ENCODE assay signal across 39 cellular contexts in genomic region chrX:57519578-57520118, GRCh38.
"Had no signal": no experiment of that assay in that cellular context is flagged by ENCODE, and none has a peak within 500 bp of the region (broad histone marks: within the 10 kb centered on the region; RNA-seq: fewer than 3 reads in every experiment).

No MANE protein-coding gene starts in this region.

- H3K27me3 ChIP-seq: ascending aorta, body of pancreas, brain microvascular endothelial cell, cardiac muscle cell had no signal

- H3K36me3 Mint-ChIP-seq: activated naive CD4-positive, alpha-beta T cell treated with anti-CD3 and anti-CD28 coated beads, Interleukin-2, amount 10 ng/mL, durations not matched to agents 7 days and 5 days; activated naive CD4-positive, alpha-beta T cell treated with anti-CD3 and anti-CD28 coated beads, Interleukin-2, amount 50 U/mL, for 24 hours; activated naive CD4-positive, alpha-beta T cell treated with anti-CD3 and anti-CD28 coated beads, Interleukin-2, amount 50 U/mL, for 72 hours; activated naive CD8-positive, alpha-beta T cell; activated naive CD8-positive, alpha-beta T cell treated with anti-CD3 and anti-CD28 coated beads for 36 hours; activated naive CD8-positive, alpha-beta T cell treated with anti-CD3 and anti-CD28 coated beads, Interleukin-2, amount 10 ng/mL, durations not matched to agents 7 days and 5 days; brain had no signal

- H3K27me3 Mint-ChIP-seq: activated naive CD4-positive, alpha-beta T cell treated with anti-CD3 and anti-CD28 coated beads, Interleukin-2, amount 10 ng/mL, durations not matched to agents 7 days and 5 days; activated naive CD8-positive, alpha-beta T cell treated with anti-CD3 and anti-CD28 coated beads, Interleukin-2, amount 10 ng/mL, durations not matched to agents 7 days and 5 days; activated naive CD8-positive, alpha-beta T cell treated with anti-CD3 and anti-CD28 coated beads, Interleukin-2, amount 50 U/mL, for 24 hours; activated T-helper 17 cell treated with anti-CD3 and anti-CD28 coated beads, Interleukin-2, amount 50 U/mL, for 72 hours; brain had no signal

- H3K27ac ChIP-seq: adrenal gland, ascending aorta, body of pancreas, brain microvascular endothelial cell, breast epithelium, cardiac muscle cell had no signal

- FAIRE-seq: astrocyte had no signal

- H3K9me3 ChIP-seq: adrenal gland, body of pancreas had no signal

- H3K36me3 ChIP-seq: adrenal gland, ascending aorta, brain microvascular endothelial cell, breast epithelium, cardiac muscle cell had no signal

- H3K4me3 Mint-ChIP-seq: activated naive CD4-positive, alpha-beta T cell treated with anti-CD3 and anti-CD28 coated beads for 36 hours; activated naive CD4-positive, alpha-beta T cell treated with anti-CD3 and anti-CD28 coated beads, Interleukin-2, amount 10 ng/mL, durations not matched to agents 7 days and 5 days; activated naive CD4-positive, alpha-beta T cell treated with anti-CD3 and anti-CD28 coated beads, Interleukin-2, amount 50 U/mL, for 24 hours; activated naive CD8-positive, alpha-beta T cell; activated naive CD8-positive, alpha-beta T cell treated with anti-CD3 and anti-CD28 coated beads for 36 hours; activated naive CD8-positive, alpha-beta T cell treated with anti-CD3 and anti-CD28 coated beads, Interleukin-2, amount 10 ng/mL, durations not matched to agents 7 days and 5 days; activated naive CD8-positive, alpha-beta T cell treated with anti-CD3 and anti-CD28 coated beads, Interleukin-2, amount 50 U/mL, for 24 hours; activated T-cell treated with anti-CD3 and anti-CD28 coated beads, Interleukin-2, amount 50 U/mL, for 24 hours; activated T-cell treated with anti-CD3 and anti-CD28 coated beads, Interleukin-2, amount 50 U/mL, for 4 hours; activated T-cell treated with anti-CD3 and anti-CD28 coated beads, Interleukin-2, amount 50 U/mL, for 72 hours; activated T-helper 1 cell treated with anti-CD3 and anti-CD28 coated beads, Interleukin-12 subunit alpha, Interleukin-12 subunit beta, Interleukin-2, Interleukin-4 antibody, amounts not matched to agents 30 ng/mL and 10 ng/mL and 1 ng/mL, durations not matched to agents 14 hours and 24 hours and 36 hours; activated T-helper 17 cell treated with anti-CD3 and anti-CD28 coated beads, Interleukin-2, amount 50 U/mL, for 72 hours; brain; central memory CD8-positive, alpha-beta T cell had no signal

- H3K4me1 ChIP-seq: adrenal gland, ascending aorta, body of pancreas, breast epithelium had no signal

- H3K4me1 Mint-ChIP-seq: activated naive CD4-positive, alpha-beta T cell treated with anti-CD3 and anti-CD28 coated beads, Interleukin-2, amount 10 ng/mL, durations not matched to agents 7 days and 5 days; activated naive CD4-positive, alpha-beta T cell treated with anti-CD3 and anti-CD28 coated beads, Interleukin-2, amount 50 U/mL, for 24 hours; activated naive CD8-positive, alpha-beta T cell treated with anti-CD3 and anti-CD28 coated beads for 36 hours; activated naive CD8-positive, alpha-beta T cell treated with anti-CD3 and anti-CD28 coated beads, Interleukin-2, amount 10 ng/mL, durations not matched to agents 7 days and 5 days; activated naive CD8-positive, alpha-beta T cell treated with anti-CD3 and anti-CD28 coated beads, Interleukin-2, amount 50 U/mL, for 24 hours; activated T-helper 17 cell treated with anti-CD3 and anti-CD28 coated beads, Interleukin-2, amount 50 U/mL, for 72 hours; brain; central memory CD8-positive, alpha-beta T cell had no signal

- H3K9me3 Mint-ChIP-seq: activated naive CD4-positive, alpha-beta T cell treated with anti-CD3 and anti-CD28 coated beads, Interleukin-2, amount 10 ng/mL, durations not matched to agents 7 days and 5 days; activated naive CD4-positive, alpha-beta T cell treated with anti-CD3 and anti-CD28 coated beads, Interleukin-2, amount 50 U/mL, for 24 hours; activated naive CD8-positive, alpha-beta T cell treated with anti-CD3 and anti-CD28 coated beads, Interleukin-2, amount 10 ng/mL, durations not matched to agents 7 days and 5 days; activated naive CD8-positive, alpha-beta T cell treated with anti-CD3 and anti-CD28 coated beads, Interleukin-2, amount 50 U/mL, for 24 hours; activated T-cell treated with anti-CD3 and anti-CD28 coated beads, Interleukin-2, amount 50 U/mL, for 24 hours; activated T-cell treated with anti-CD3 and anti-CD28 coated beads, Interleukin-2, amount 50 U/mL, for 4 hours; activated T-cell treated with anti-CD3 and anti-CD28 coated beads, Interleukin-2, amount 50 U/mL, for 72 hours; activated T-helper 17 cell treated with anti-CD3 and anti-CD28 coated beads, Interleukin-2, amount 50 U/mL, for 72 hours; activated T-helper 2 cell treated with anti-CD3 and anti-CD28 coated beads, Interferon-gamma antibody, Interleukin-2, Interleukin-4, amounts not matched to agents 10 μg/mL and 5 μg/mL and 100 μg/mL, durations not matched to agents 14 hours and 24 hours and 36 hours; central memory CD8-positive, alpha-beta T cell had no signal

- DNase-seq: activated effector memory CD4-positive, alpha-beta T cell treated with anti-CD3 and anti-CD28 coated beads, Interleukin-2, amount 50 U/mL, for 16 hours; activated effector memory CD4-positive, alpha-beta T cell treated with Interleukin-2 at 50 U/mL for 16 hours; activated gamma-delta T cell; activated gamma-delta T cell treated with Interleukin-2 at 50 U/mL for 16 hours; activated naive CD4-positive, alpha-beta T cell; activated naive CD4-positive, alpha-beta T cell treated with anti-CD3 and anti-CD28 coated beads for 36 hours; activated naive CD4-positive, alpha-beta T cell treated with anti-CD3 and anti-CD28 coated beads, Interleukin-2, amount 10 ng/mL, durations not matched to agents 7 days and 5 days; activated naive CD4-positive, alpha-beta T cell treated with anti-CD3 and anti-CD28 coated beads, Interleukin-2, amount 50 U/mL, for 16 hours; activated naive CD4-positive, alpha-beta T cell treated with Interleukin-2 at 50 U/mL for 16 hours; activated naive CD8-positive, alpha-beta T cell treated with anti-CD3 and anti-CD28 coated beads for 36 hours; activated naive CD8-positive, alpha-beta T cell treated with anti-CD3 and anti-CD28 coated beads, Interleukin-2, amount 10 ng/mL, durations not matched to agents 7 days and 5 days; activated naive CD8-positive, alpha-beta T cell treated with anti-CD3 and anti-CD28 coated beads, Interleukin-2, amount 50 U/mL, for 24 hours; activated T-cell treated with anti-CD3 and anti-CD28 coated beads, Interleukin-2, amount 50 U/mL, for 1 hour; activated T-cell treated with anti-CD3 and anti-CD28 coated beads, Interleukin-2, amount 50 U/mL, for 24 hours; activated T-cell treated with anti-CD3 and anti-CD28 coated beads, Interleukin-2, amount 50 U/mL, for 4 hours; activated T-cell treated with anti-CD3 and anti-CD28 coated beads, Interleukin-2, amount 50 U/mL, for 48 hours; activated T-cell treated with anti-CD3 and anti-CD28 coated beads, Interleukin-2, amount 50 U/mL, for 72 hours; adrenal gland; amniotic stem cell; amygdala; anterior cingulate cortex; aorta; body of pancreas; brain microvascular endothelial cell; caudate nucleus; central memory CD4-positive, alpha-beta T cell; cerebellar nuclear complex had no signal

- H3K27ac Mint-ChIP-seq: activated naive CD4-positive, alpha-beta T cell treated with anti-CD3 and anti-CD28 coated beads for 36 hours; activated naive CD4-positive, alpha-beta T cell treated with anti-CD3 and anti-CD28 coated beads, Interleukin-2, amount 10 ng/mL, durations not matched to agents 7 days and 5 days; activated naive CD4-positive, alpha-beta T cell treated with anti-CD3 and anti-CD28 coated beads, Interleukin-2, amount 50 U/mL, for 24 hours; activated naive CD4-positive, alpha-beta T cell treated with anti-CD3 and anti-CD28 coated beads, Interleukin-2, amount 50 U/mL, for 72 hours; activated naive CD8-positive, alpha-beta T cell; activated naive CD8-positive, alpha-beta T cell treated with anti-CD3 and anti-CD28 coated beads for 36 hours; activated naive CD8-positive, alpha-beta T cell treated with anti-CD3 and anti-CD28 coated beads, Interleukin-2, amount 10 ng/mL, durations not matched to agents 7 days and 5 days; activated naive CD8-positive, alpha-beta T cell treated with anti-CD3 and anti-CD28 coated beads, Interleukin-2, amount 50 U/mL, for 24 hours; activated T-cell treated with anti-CD3 and anti-CD28 coated beads, Interleukin-2, amount 50 U/mL, for 24 hours; activated T-cell treated with anti-CD3 and anti-CD28 coated beads, Interleukin-2, amount 50 U/mL, for 72 hours; activated T-helper 1 cell treated with anti-CD3 and anti-CD28 coated beads, Interleukin-12 subunit alpha, Interleukin-12 subunit beta, Interleukin-2, Interleukin-4 antibody, amounts not matched to agents 30 ng/mL and 10 ng/mL and 1 ng/mL, durations not matched to agents 14 hours and 24 hours and 36 hours; activated T-helper 17 cell treated with anti-CD3 and anti-CD28 coated beads, Interleukin-2, amount 50 U/mL, for 72 hours; activated T-helper 2 cell treated with anti-CD3 and anti-CD28 coated beads, Interferon-gamma antibody, Interleukin-2, Interleukin-4, amounts not matched to agents 10 μg/mL and 5 μg/mL and 100 μg/mL, durations not matched to agents 14 hours and 24 hours and 36 hours; brain had no signal

- H3K4me3 ChIP-seq: adrenal gland, ascending aorta, body of pancreas, breast epithelium, cardiac muscle cell had no signal

- ATAC-seq: activated naive CD4-positive, alpha-beta T cell treated with anti-CD3 and anti-CD28 coated beads, Interleukin-2, amount 50 U/mL, for 72 hours; activated naive CD8-positive, alpha-beta T cell treated with anti-CD3 and anti-CD28 coated beads, Interleukin-2, amount 50 U/mL, for 24 hours; activated T-cell treated with anti-CD3 and anti-CD28 coated beads, Interleukin-2, amount 50 U/mL, for 4 hours; activated T-cell treated with anti-CD3 and anti-CD28 coated beads, Interleukin-2, amount 50 U/mL, for 72 hours; activated T-helper 17 cell treated with anti-CD3 and anti-CD28 coated beads, Interleukin-2, amount 50 U/mL, for 72 hours; body of pancreas had no signal
